In genomic region chr16:20844054-20844453, GRCh38 we compare ENCODE assay signal across 23 cellular contexts. TPM values are rescaled to one million over a fixed set of nuclear protein-coding genes. Genes with fewer than 3 reads are reported as not detected.
DNase-seq lines count a peak whose midpoint lies in the region; ATAC-seq and TF ChIP-seq lines count a peak whose summit lies in the region.
"Had no signal": no experiment of that assay in that cellular context is flagged by ENCODE, and none has a peak within 500 bp of the region (broad histone marks: within the 10 kb centered on the region; RNA-seq: fewer than 3 reads in every experiment).

No MANE protein-coding gene starts in this region.

- H3K27me3 ChIP-seq in HUES64 (ENCODE audit: insufficient read depth, low read length), result no peaks in the 10 kb centered on the region
- no peaks in the 10 kb centered on the region for H3K27me3 ChIP-seq in esophagus muscularis mucosa
- H3K27me3 ChIP-seq: stomach had no signal

- H3K27ac ChIP-seq in HUES64 (ENCODE audit: low read depth, low read length) (0 out of 2 replicates have a peak overlapping the region, but pooled peaks have one; percentile 6), esophagus muscularis mucosa (replicated peaks in 1 of 4) (no peak overlapping the region)
- H3K27ac ChIP-seq: epithelial cell of prostate, stomach, WERI-Rb-1 had no signal

- H3K4me3 ChIP-seq in HUES64 (ENCODE audit: low read length), result no peak overlapping the region
- H3K4me3 ChIP-seq in esophagus muscularis mucosa, result no peak overlapping the region
- H3K4me3 ChIP-seq: stomach had no signal

- H3K9me3 ChIP-seq in HUES64 (ENCODE audit: insufficient read depth, low read depth, low read length), result no peaks in the 10 kb centered on the region
- H3K9me3 ChIP-seq in esophagus muscularis mucosa, result no peaks in the 10 kb centered on the region
- H3K9me3 ChIP-seq: stomach had no signal

- 83% methylated on average over 2 of the region's 2 CpGs for WGBS in HUES64
- 80% methylated on average over 2 of the region's 2 CpGs for WGBS in esophagus muscularis mucosa

- H3K36me3 Mint-ChIP-seq in activated CD4-positive, alpha-beta T cell treated with anti-CD3 and anti-CD28 coated beads, Interleukin-2, amount 10 ng/mL, durations not matched to agents 24 days and 14 days (ENCODE audit: low read depth), result peaks cover 36% of the 10 kb centered on the region
- peaks cover 62% of the 10 kb centered on the region for H3K36me3 Mint-ChIP-seq in activated T-helper 2 cell treated with anti-CD3 and anti-CD28 coated beads, Interferon-gamma antibody, Interleukin-2, Interleukin-4, amounts not matched to agents 10 μg/mL and 5 μg/mL and 100 μg/mL, durations not matched to agents 14 hours and 24 hours and 36 hours (ENCODE audit: low read depth)
- H3K36me3 Mint-ChIP-seq in natural killer cell, result no peaks in the 10 kb centered on the region

- peaks cover 27% of the 10 kb centered on the region for H3K4me1 Mint-ChIP-seq in activated CD4-positive, alpha-beta T cell treated with anti-CD3 and anti-CD28 coated beads, Interleukin-2, amount 10 ng/mL, durations not matched to agents 24 days and 14 days
- H3K4me1 Mint-ChIP-seq in activated T-helper 2 cell treated with anti-CD3 and anti-CD28 coated beads, Interferon-gamma antibody, Interleukin-2, Interleukin-4, amounts not matched to agents 10 μg/mL and 5 μg/mL and 100 μg/mL, durations not matched to agents 14 hours and 24 hours and 36 hours (ENCODE audit: low read depth), result peaks cover 31% of the 10 kb centered on the region
- peaks cover 18 to 21% of the 10 kb centered on the region in 2 donors for H3K4me1 Mint-ChIP-seq in natural killer cell

- TF ChIP-seq POLR2A in esophagus muscularis mucosa (IDR thresholded peaks at IDR 0.05; ENCODE audit: low read depth), result no peak

- H3K4me3 Mint-ChIP-seq in activated CD4-positive, alpha-beta T cell treated with anti-CD3 and anti-CD28 coated beads, Interleukin-2, amount 10 ng/mL, durations not matched to agents 24 days and 14 days, result peak overlapping the region; percentile 59
- peak overlapping the region; percentile 18 for H3K4me3 Mint-ChIP-seq in activated T-helper 2 cell treated with anti-CD3 and anti-CD28 coated beads, Interferon-gamma antibody, Interleukin-2, Interleukin-4, amounts not matched to agents 10 μg/mL and 5 μg/mL and 100 μg/mL, durations not matched to agents 14 hours and 24 hours and 36 hours (ENCODE audit: low read depth)
- peak overlapping the region; percentile 69 for H3K4me3 Mint-ChIP-seq in natural killer cell
- H3K4me3 Mint-ChIP-seq: B cell had no signal

- H3K9me3 Mint-ChIP-seq in activated CD4-positive, alpha-beta T cell treated with anti-CD3 and anti-CD28 coated beads, Interleukin-2, amount 10 ng/mL, durations not matched to agents 24 days and 14 days, result no peaks in the 10 kb centered on the region
- no peaks in the 10 kb centered on the region for H3K9me3 Mint-ChIP-seq in activated T-helper 2 cell treated with anti-CD3 and anti-CD28 coated beads, Interferon-gamma antibody, Interleukin-2, Interleukin-4, amounts not matched to agents 10 μg/mL and 5 μg/mL and 100 μg/mL, durations not matched to agents 14 hours and 24 hours and 36 hours
- H3K9me3 Mint-ChIP-seq in natural killer cell, result no peaks in the 10 kb centered on the region
- H3K9me3 Mint-ChIP-seq: activated naive CD4-positive, alpha-beta T cell treated with anti-CD3 and anti-CD28 coated beads, Interleukin-2, amount 50 U/mL, for 72 hours had no signal

- 0 out of 2 replicates have a peak, but pooled peaks cover 4% of the 10 kb centered on the region for H3K4me1 ChIP-seq in HUES64 (ENCODE audit: insufficient read depth, low read length)
- H3K4me1 ChIP-seq in esophagus muscularis mucosa, result no peaks in the 10 kb centered on the region
- H3K4me1 ChIP-seq: stomach had no signal

- no peak for TF ChIP-seq EP300 in esophagus muscularis mucosa (IDR thresholded peaks at IDR 0.05)

- peak overlapping the region; percentile 89 for H3K27ac Mint-ChIP-seq in activated CD4-positive, alpha-beta T cell treated with anti-CD3 and anti-CD28 coated beads, Interleukin-2, amount 10 ng/mL, durations not matched to agents 24 days and 14 days
- peak overlapping the region; percentile 81 for H3K27ac Mint-ChIP-seq in activated T-helper 2 cell treated with anti-CD3 and anti-CD28 coated beads, Interferon-gamma antibody, Interleukin-2, Interleukin-4, amounts not matched to agents 10 μg/mL and 5 μg/mL and 100 μg/mL, durations not matched to agents 14 hours and 24 hours and 36 hours
- H3K27ac Mint-ChIP-seq in natural killer cell, result peak overlapping the region; percentile 58 to 84
- H3K27ac Mint-ChIP-seq: B cell had no signal

- H3K36me3 ChIP-seq in HUES64 (ENCODE audit: insufficient read depth, low read length) (peaks cover 31% of the 10 kb centered on the region), esophagus muscularis mucosa (no peaks in the 10 kb centered on the region)

- DNase-seq in activated CD4-positive, alpha-beta T cell treated with anti-CD3 and anti-CD28 coated beads, Interleukin-2, amount 10 ng/mL, durations not matched to agents 24 days and 14 days, result no peak
- DNase-seq in activated CD4-positive, alpha-beta T cell treated with anti-CD3 and anti-CD28 coated beads for 4 hours, result no peak
- no peak for DNase-seq in activated T-helper 2 cell treated with anti-CD3 and anti-CD28 coated beads, Interferon-gamma antibody, Interleukin-2, Interleukin-4, amounts not matched to agents 10 μg/mL and 5 μg/mL and 100 μg/mL, durations not matched to agents 14 hours and 24 hours and 36 hours (ENCODE audit: low spot score)
- no peak for DNase-seq in natural killer cell
- DNase-seq in glomerular visceral epithelial cell (ENCODE audit: extremely low spot score), result no peak
- DNase-seq in esophagus muscularis mucosa (ENCODE audit: extremely low spot score), result no peak
- DNase-seq in amniotic stem cell (lab: John Stamatoyannopoulos, UW), result no peak
- DNase-seq: DMS 273 treated with DMSO at 0.1 percent for 48 hours, foreskin melanocyte, HCEC 1CT, kidney glomerular epithelial cell, mammary epithelial cell, MM.1S, NCI-H1436 treated with DMSO at 0.1 percent for 48 hours, NCI-H69, OCI-M1, SHP77 treated with DMSO at 0.1 percent for 48 hours, stomach, WERI-Rb-1 had no signal

- TF ChIP-seq CTCF in natural killer cell (IDR thresholded peaks at IDR 0.05) (no peak), esophagus muscularis mucosa (IDR thresholded peaks at IDR 0.05) (no peak)

- H3K9ac ChIP-seq in HUES64 (ENCODE audit: low read depth, low read length), result no peak overlapping the region

- intact Hi-C loops in activated CD4-positive, alpha-beta T cell treated with anti-CD3 and anti-CD28 coated beads, Interleukin-2, amount 10 ng/mL, durations not matched to agents 24 days and 14 days (cut with micrococcal nuclease), result loop anchor here (1.0 kb wide), 1 partner anchor 22 kb away; no protein-coding TSS in a partner anchor
- intact Hi-C loops in activated T-helper 2 cell treated with anti-CD3 and anti-CD28 coated beads, Interferon-gamma antibody, Interleukin-2, Interleukin-4, amounts not matched to agents 10 μg/mL and 5 μg/mL and 100 μg/mL, durations not matched to agents 14 hours and 24 hours and 36 hours (cut with micrococcal nuclease), result loop anchor here (10.0 kb wide), 1 partner anchor 311 kb away; the partner anchor contains the start of genes DNAH3 and LDAF1
- intact Hi-C loops in natural killer cell (cut with micrococcal nuclease), result no loop called here
- intact Hi-C loops in esophagus muscularis mucosa (cut with DNase I), result loop anchor here (10.0 kb wide), 1 partner anchor 101 kb away; no protein-coding TSS in a partner anchor

- peak in 1 of 3 donors; percentile 48 for ATAC-seq in natural killer cell

- H3K27me3 Mint-ChIP-seq in activated CD4-positive, alpha-beta T cell treated with anti-CD3 and anti-CD28 coated beads, Interleukin-2, amount 10 ng/mL, durations not matched to agents 24 days and 14 days, result no peaks in the 10 kb centered on the region
- H3K27me3 Mint-ChIP-seq in activated T-helper 2 cell treated with anti-CD3 and anti-CD28 coated beads, Interferon-gamma antibody, Interleukin-2, Interleukin-4, amounts not matched to agents 10 μg/mL and 5 μg/mL and 100 μg/mL, durations not matched to agents 14 hours and 24 hours and 36 hours (ENCODE audit: low read depth), result no peaks in the 10 kb centered on the region
- no peaks in the 10 kb centered on the region for H3K27me3 Mint-ChIP-seq in natural killer cell (ENCODE audit: low read depth in 2 of 2)
- H3K27me3 Mint-ChIP-seq: B cell had no signal

RNA-seq across cellular contexts. Expression of gene REXO5, which starts 37.7 kb away (rescaled TPM):
- total RNA-seq in activated CD4-positive, alpha-beta T cell treated with anti-CD3 and anti-CD28 coated beads, Interleukin-2, amount 10 ng/mL, durations not matched to agents 24 days and 14 days, result 9.3 and 11.7 TPM in 2 replicates
- 3.7 TPM for polyA plus RNA-seq in HUES64 (2013, experiment 1 of 2)
- polyA plus RNA-seq in HUES64 (2013, experiment 2 of 2), result 4.8 TPM
- total RNA-seq in activated T-helper 2 cell treated with anti-CD3 and anti-CD28 coated beads, Interferon-gamma antibody, Interleukin-2, Interleukin-4, amounts not matched to agents 10 μg/mL and 5 μg/mL and 100 μg/mL, durations not matched to agents 14 hours and 24 hours and 36 hours, result 11.4 and 11.8 TPM in 2 replicates
- 1 to 10 TPM; 1.5 to 6.0 (median 1.7) TPM for total RNA-seq in natural killer cell
- 1 to 10 TPM; 2.0 to 4.9 (median 2.7) TPM for total RNA-seq in esophagus muscularis mucosa

RNA-seq across cellular contexts. Expression of gene ERI2, which starts 37.8 kb away (rescaled TPM):
- total RNA-seq in activated CD4-positive, alpha-beta T cell treated with anti-CD3 and anti-CD28 coated beads, Interleukin-2, amount 10 ng/mL, durations not matched to agents 24 days and 14 days, result 15.1 and 15.7 TPM in 2 replicates
- 17.0 TPM for polyA plus RNA-seq in HUES64 (2013, experiment 1 of 2)
- 17.5 TPM for polyA plus RNA-seq in HUES64 (2013, experiment 2 of 2)
- 13.2 and 14.4 TPM in 2 replicates for total RNA-seq in activated T-helper 2 cell treated with anti-CD3 and anti-CD28 coated beads, Interferon-gamma antibody, Interleukin-2, Interleukin-4, amounts not matched to agents 10 μg/mL and 5 μg/mL and 100 μg/mL, durations not matched to agents 14 hours and 24 hours and 36 hours
- total RNA-seq in natural killer cell (1 to 10 TPM; 2.4 to 3.5 (median 2.8) TPM), esophagus muscularis mucosa (10 to 100 TPM in 3 of 4 donors, 1 to 10 TPM in 1; 8.3 to 21.2 (median 13.6) TPM)

RNA-seq across cellular contexts. Expression of gene DCUN1D3, which starts 56.1 kb away (rescaled TPM):
- 10.8 and 12.3 TPM in 2 replicates for total RNA-seq in activated CD4-positive, alpha-beta T cell treated with anti-CD3 and anti-CD28 coated beads, Interleukin-2, amount 10 ng/mL, durations not matched to agents 24 days and 14 days
- polyA plus RNA-seq in HUES64 (2013, experiment 1 of 2), result 6.5 TPM
- polyA plus RNA-seq in HUES64 (2013, experiment 2 of 2), result 5.9 TPM
- 17.4 and 19.2 TPM in 2 replicates for total RNA-seq in activated T-helper 2 cell treated with anti-CD3 and anti-CD28 coated beads, Interferon-gamma antibody, Interleukin-2, Interleukin-4, amounts not matched to agents 10 μg/mL and 5 μg/mL and 100 μg/mL, durations not matched to agents 14 hours and 24 hours and 36 hours
- total RNA-seq in natural killer cell (1 to 10 TPM; 5.3 to 9.3 (median 6.1) TPM), esophagus muscularis mucosa (10 to 100 TPM; 18.3 to 37.4 (median 27.8) TPM)

RNA-seq across cellular contexts. Expression of gene LYRM1, which starts 56.5 kb away (rescaled TPM):
- total RNA-seq in activated CD4-positive, alpha-beta T cell treated with anti-CD3 and anti-CD28 coated beads, Interleukin-2, amount 10 ng/mL, durations not matched to agents 24 days and 14 days, result 20.9 and 26.5 TPM in 2 replicates
- polyA plus RNA-seq in HUES64 (2013, experiment 1 of 2), result 19.9 TPM
- polyA plus RNA-seq in HUES64 (2013, experiment 2 of 2), result 20.6 TPM
- total RNA-seq in activated T-helper 2 cell treated with anti-CD3 and anti-CD28 coated beads, Interferon-gamma antibody, Interleukin-2, Interleukin-4, amounts not matched to agents 10 μg/mL and 5 μg/mL and 100 μg/mL, durations not matched to agents 14 hours and 24 hours and 36 hours, result 30.5 and 34.7 TPM in 2 replicates
- 10 to 100 TPM; 15.3 to 25.7 (median 17.2) TPM for total RNA-seq in natural killer cell
- total RNA-seq in esophagus muscularis mucosa, result 10 to 100 TPM; 38.9 to 69.2 (median 46.4) TPM

Comparison
In these comparisons a context has a peak if more than half of its experiments do, and no peak if none do; other contexts are left out.
1. H3K4me3 Mint-ChIP-seq: peak in every context shown above with its lines; median percentile 69 in natural killer cell; 59 in activated CD4-positive, alpha-beta T cell treated with anti-CD3 and anti-CD28 coated beads, Interleukin-2, amount 10 ng/mL, durations not matched to agents 24 days and 14 days; 18 in activated T-helper 2 cell treated with anti-CD3 and anti-CD28 coated beads, Interferon-gamma antibody, Interleukin-2, Interleukin-4, amounts not matched to agents 10 μg/mL and 5 μg/mL and 100 μg/mL, durations not matched to agents 14 hours and 24 hours and 36 hours.